8 cellular contexts compared by ENCODE assay signal in genomic region chrX:153609917-153610833, GRCh38. TPM values are rescaled to one million over a fixed set of nuclear protein-coding genes. Genes with fewer than 3 reads are reported as not detected.
DNase-seq lines count a peak whose midpoint lies in the region; ATAC-seq and TF ChIP-seq lines count a peak whose summit lies in the region.

No MANE protein-coding gene starts in this region.

- H3K27me3 ChIP-seq in CD4-positive, CD25-positive, alpha-beta regulatory T cell (ENCODE audit: control insufficient read depth, insufficient read depth, low read length): no peaks in the 10 kb centered on the region

- peak; percentile 65 to 73 (median 68) for DNase-seq in CD4-positive, CD25-positive, alpha-beta regulatory T cell
- peak; percentile 25 for DNase-seq in NCI-H2107 (lab: John Stamatoyannopoulos, UW)
- DNase-seq in activated CD4-positive, alpha-beta T cell treated with anti-CD3 and anti-CD28 coated beads, Interleukin-2, amount 10 ng/mL, durations not matched to agents 24 days and 14 days: peak; percentile 91
- peak; percentile 91 for DNase-seq in chondrocyte (ENCODE audit: low spot score)
- DNase-seq in left kidney (ENCODE audit: low read depth, low spot score): peak; percentile 90
- peak; percentile 82 for DNase-seq in stimulated activated CD4-positive, alpha-beta T cell treated with anti-CD3 and anti-CD28 coated beads, Interleukin-2, amount 100 ng/mL, for 24 hours

- H3K36me3 ChIP-seq in CD4-positive, CD25-positive, alpha-beta regulatory T cell (ENCODE audit: control insufficient read depth, insufficient read depth, low read length): no peaks in the 10 kb centered on the region

- no peak overlapping the region for H3K27ac ChIP-seq in CD4-positive, CD25-positive, alpha-beta regulatory T cell (ENCODE audit: insufficient read depth, low read length, poor library complexity, severe bottlenecking)

- H3K27me3 Mint-ChIP-seq in CD4-positive, CD25-positive, alpha-beta regulatory T cell: no peaks in the 10 kb centered on the region
- H3K27me3 Mint-ChIP-seq in activated CD4-positive, alpha-beta T cell treated with anti-CD3 and anti-CD28 coated beads, Interleukin-2, amount 10 ng/mL, durations not matched to agents 24 days and 14 days: peaks cover 14% of the 10 kb centered on the region
- H3K27me3 Mint-ChIP-seq in chondrocyte (ENCODE audit: low read depth): peaks cover 11% of the 10 kb centered on the region

- H3K36me3 Mint-ChIP-seq in CD4-positive, CD25-positive, alpha-beta regulatory T cell: no peaks in the 10 kb centered on the region
- H3K36me3 Mint-ChIP-seq in activated CD4-positive, alpha-beta T cell treated with anti-CD3 and anti-CD28 coated beads, Interleukin-2, amount 10 ng/mL, durations not matched to agents 24 days and 14 days (ENCODE audit: low read depth): no peaks in the 10 kb centered on the region
- H3K36me3 Mint-ChIP-seq in chondrocyte (ENCODE audit: low read depth): no peaks in the 10 kb centered on the region

- H3K9me3 ChIP-seq in CD4-positive, CD25-positive, alpha-beta regulatory T cell (ENCODE audit: control insufficient read depth in 2 of 2, low read length in 2 of 2): no peaks in the 10 kb centered on the region

- TF ChIP-seq CTCF in chondrocyte (IDR thresholded peaks at IDR 0.05): peak; percentile 85

- H3K4me3 ChIP-seq in CD4-positive, CD25-positive, alpha-beta regulatory T cell (ENCODE audit: low read depth, low read length): no peak overlapping the region

- ATAC-seq in CD4-positive, CD25-positive, alpha-beta regulatory T cell (ENCODE audit: low read depth in 2 of 2): peak; percentile 84 to 86
- ATAC-seq in GM21825 (IDR thresholded peaks at IDR 0.05; ENCODE audit: unreplicated experiment): peak; percentile 70
- ATAC-seq in HG02870 (IDR thresholded peaks at IDR 0.05; ENCODE audit: unreplicated experiment): no peak

- H3K4me1 ChIP-seq in CD4-positive, CD25-positive, alpha-beta regulatory T cell (ENCODE audit: control insufficient read depth, insufficient read depth, low read length, poor library complexity, severe bottlenecking): peaks cover 5% of the 10 kb centered on the region

- peaks cover 0 to 2% (median 0%) of the 10 kb centered on the region in 7 donors for H3K9me3 Mint-ChIP-seq in CD4-positive, CD25-positive, alpha-beta regulatory T cell
- no peaks in the 10 kb centered on the region for H3K9me3 Mint-ChIP-seq in activated CD4-positive, alpha-beta T cell treated with anti-CD3 and anti-CD28 coated beads, Interleukin-2, amount 10 ng/mL, durations not matched to agents 24 days and 14 days
- H3K9me3 Mint-ChIP-seq in chondrocyte (ENCODE audit: low read depth): peaks cover 16% of the 10 kb centered on the region

- intact Hi-C loops in activated CD4-positive, alpha-beta T cell treated with anti-CD3 and anti-CD28 coated beads, Interleukin-2, amount 10 ng/mL, durations not matched to agents 24 days and 14 days (cut with micrococcal nuclease): loop anchor here (5.0 kb wide), 2 partner anchors 37 to 57 kb away; partner anchors contain the start of gene DUSP9

- no peak overlapping the region for H3K27ac Mint-ChIP-seq in CD4-positive, CD25-positive, alpha-beta regulatory T cell
- peak overlapping the region; percentile 77 for H3K27ac Mint-ChIP-seq in activated CD4-positive, alpha-beta T cell treated with anti-CD3 and anti-CD28 coated beads, Interleukin-2, amount 10 ng/mL, durations not matched to agents 24 days and 14 days
- H3K27ac Mint-ChIP-seq in chondrocyte (ENCODE audit: unreplicated experiment): no peak overlapping the region

- peak overlapping the region; percentile 72 to 82 (median 76) for H3K4me3 Mint-ChIP-seq in CD4-positive, CD25-positive, alpha-beta regulatory T cell
- H3K4me3 Mint-ChIP-seq in activated CD4-positive, alpha-beta T cell treated with anti-CD3 and anti-CD28 coated beads, Interleukin-2, amount 10 ng/mL, durations not matched to agents 24 days and 14 days: peak overlapping the region; percentile 82
- peak overlapping the region; percentile 57 for H3K4me3 Mint-ChIP-seq in chondrocyte (ENCODE audit: unreplicated experiment)

- peaks cover 0 to 18% (median 5%) of the 10 kb centered on the region in 4 donors for H3K4me1 Mint-ChIP-seq in CD4-positive, CD25-positive, alpha-beta regulatory T cell
- peaks cover 10% of the 10 kb centered on the region for H3K4me1 Mint-ChIP-seq in activated CD4-positive, alpha-beta T cell treated with anti-CD3 and anti-CD28 coated beads, Interleukin-2, amount 10 ng/mL, durations not matched to agents 24 days and 14 days
- H3K4me1 Mint-ChIP-seq in chondrocyte (ENCODE audit: low read depth): peaks cover 7% of the 10 kb centered on the region

RNA-seq across cellular contexts. Expression of gene CCNQ, which starts 11.2 kb away (rescaled TPM):
- total RNA-seq in CD4-positive, CD25-positive, alpha-beta regulatory T cell: 23.8 TPM
- 10 to 100 TPM; 59.8 to 78.4 (median 77.2) TPM for polyA plus RNA-seq in CD4-positive, CD25-positive, alpha-beta regulatory T cell
- 27.3 and 28.7 TPM in 2 replicates for total RNA-seq in activated CD4-positive, alpha-beta T cell treated with anti-CD3 and anti-CD28 coated beads, Interleukin-2, amount 10 ng/mL, durations not matched to agents 24 days and 14 days
- total RNA-seq in chondrocyte: 17.2 to 21.9 TPM (median 17.7 TPM) in 3 replicates

RNA-seq across cellular contexts. Expression of gene DUSP9, which starts 36.8 kb away (rescaled TPM):
- total RNA-seq in CD4-positive, CD25-positive, alpha-beta regulatory T cell: not detected
- not detected for polyA plus RNA-seq in CD4-positive, CD25-positive, alpha-beta regulatory T cell
- 0.19 and 0.24 TPM in 2 replicates for total RNA-seq in activated CD4-positive, alpha-beta T cell treated with anti-CD3 and anti-CD28 coated beads, Interleukin-2, amount 10 ng/mL, durations not matched to agents 24 days and 14 days
- 0.13 to 0.77 TPM in 2 of 3 replicates, not detected in the other for total RNA-seq in chondrocyte

Comparison
In these comparisons a context has a peak if more than half of its experiments do, and no peak if none do; other contexts are left out.
1. DNase-seq: peak in every context shown above with its lines; median percentile 91 in activated CD4-positive, alpha-beta T cell treated with anti-CD3 and anti-CD28 coated beads, Interleukin-2, amount 10 ng/mL, durations not matched to agents 24 days and 14 days; 91 in chondrocyte; 90 in left kidney; 82 in stimulated activated CD4-positive, alpha-beta T cell treated with anti-CD3 and anti-CD28 coated beads, Interleukin-2, amount 100 ng/mL, for 24 hours; 68 in CD4-positive, CD25-positive, alpha-beta regulatory T cell; 25 in NCI-H2107.